Comparison of ENCODE assay signal across 13 cellular contexts in the genomic region with DNA sequence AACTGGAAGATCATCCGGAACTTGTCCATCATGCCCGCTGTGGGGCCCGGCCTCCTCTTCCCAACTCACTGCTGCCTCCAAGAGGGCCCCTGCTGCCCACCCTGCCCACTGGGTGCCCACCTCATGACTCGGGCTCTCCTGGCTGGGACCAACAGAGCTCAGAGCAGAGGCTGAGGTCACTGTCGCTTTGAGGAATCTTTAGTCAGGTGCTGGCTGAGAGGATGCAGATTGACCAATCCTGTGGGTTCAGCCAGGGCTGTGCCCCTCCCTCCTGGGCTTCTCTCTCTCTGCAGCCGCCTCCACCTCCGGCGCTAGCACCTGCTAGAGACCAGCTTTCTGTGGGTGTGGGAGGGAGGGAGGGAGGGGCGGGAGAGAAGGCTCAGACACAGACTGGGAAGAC. TPM values are rescaled to one million over a fixed set of nuclear protein-coding genes. Genes with fewer than 3 reads are reported as not detected.
DNase-seq lines count a peak whose midpoint lies in the region; ATAC-seq and TF ChIP-seq lines count a peak whose summit lies in the region.
"Had no signal": no experiment of that assay in that cellular context is flagged by ENCODE, and none has a peak within 500 bp of the region (broad histone marks: within the 10 kb centered on the region; RNA-seq: fewer than 3 reads in every experiment).

A gene with protein sequence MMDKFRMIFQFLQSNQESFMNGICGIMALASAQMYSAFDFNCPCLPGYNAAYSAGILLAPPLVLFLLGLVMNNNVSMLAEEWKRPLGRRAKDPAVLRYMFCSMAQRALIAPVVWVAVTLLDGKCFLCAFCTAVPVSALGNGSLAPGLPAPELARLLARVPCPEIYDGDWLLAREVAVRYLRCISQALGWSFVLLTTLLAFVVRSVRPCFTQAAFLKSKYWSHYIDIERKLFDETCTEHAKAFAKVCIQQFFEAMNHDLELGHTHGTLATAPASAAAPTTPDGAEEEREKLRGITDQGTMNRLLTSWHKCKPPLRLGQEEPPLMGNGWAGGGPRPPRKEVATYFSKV (minus strand): TSS at position 181 of the 400 bp plus-strand sequence. CDS start 149 bp downstream, at position 32.

- 80% methylated on average over 1 of the region's 9 CpGs; no CpG with 5 or more reads in 1 of the 2 donors for WGBS in gastroesophageal sphincter (ENCODE audit: low coverage in 1 of 2), 2 donors

- no peaks in the 10 kb centered on the region for H3K9me3 Mint-ChIP-seq in activated CD4-positive, alpha-beta T cell treated with anti-CD3 and anti-CD28 coated beads for 36 hours (ENCODE audit: low read depth)

- H3K79me2 ChIP-seq in osteoblast (ENCODE audit: insufficient read depth, low read length), result no peaks in the 10 kb centered on the region
- H3K79me2 ChIP-seq: parathyroid adenoma had no signal

- TF ChIP-seq CTCF in osteoblast (IDR thresholded peaks at IDR 0.05; ENCODE audit: extremely low read depth, low read depth, low read length) (no peak), gastroesophageal sphincter (IDR thresholded peaks at IDR 0.05) (no peak)

- CTCF ChIA-PET in activated CD4-positive, alpha-beta T cell treated with anti-CD3 and anti-CD28 coated beads for 36 hours (lab: Charles Lee), result no interaction called here

- no peaks in the 10 kb centered on the region for H3K27me3 Mint-ChIP-seq in activated CD4-positive, alpha-beta T cell treated with anti-CD3 and anti-CD28 coated beads for 36 hours

- no peak within 1 kb of the TSS for H3K4me3 Mint-ChIP-seq in activated CD4-positive, alpha-beta T cell treated with anti-CD3 and anti-CD28 coated beads for 36 hours

- intact Hi-C loops in activated CD4-positive, alpha-beta T cell treated with anti-CD3 and anti-CD28 coated beads for 36 hours (cut with DNase I, micrococcal nuclease), result no loop called here

- POLR2A ChIA-PET in activated CD4-positive, alpha-beta T cell treated with anti-CD3 and anti-CD28 coated beads for 36 hours (lab: Charles Lee), result no interaction called here

- H3K4me2 ChIP-seq in osteoblast (ENCODE audit: insufficient read depth, low read length), result no peak within 1 kb of the TSS

- H3K27me3 ChIP-seq in osteoblast (ENCODE audit: insufficient read depth, low read length) (no peaks in the 10 kb centered on the region), gastroesophageal sphincter (no peaks in the 10 kb centered on the region)

- peak; percentile 72 for ATAC-seq in activated CD4-positive, alpha-beta T cell treated with anti-CD3 and anti-CD28 coated beads for 36 hours
- peak; percentile 60 for ATAC-seq in HG03025 (IDR thresholded peaks at IDR 0.05; ENCODE audit: low FRiP score, unreplicated experiment)
- no peak for ATAC-seq in gastroesophageal sphincter

- H3K27ac ChIP-seq in osteoblast (ENCODE audit: low read depth, low read length) (no peak within 1 kb of the TSS), gastroesophageal sphincter (no peak within 1 kb of the TSS)
- H3K27ac ChIP-seq: C4-2B, parathyroid adenoma, thoracic aorta had no signal

- peaks cover under 1% of the 10 kb centered on the region for H3K4me1 Mint-ChIP-seq in activated CD4-positive, alpha-beta T cell treated with anti-CD3 and anti-CD28 coated beads for 36 hours

- H3K4me3 ChIP-seq in osteoblast (ENCODE audit: insufficient read depth, low read length) (no peak within 1 kb of the TSS), gastroesophageal sphincter (no peak within 1 kb of the TSS)
- H3K4me3 ChIP-seq: thoracic aorta had no signal

- DNase-seq in activated CD4-positive, alpha-beta T cell treated with anti-CD3 and anti-CD28 coated beads for 36 hours, result no peak
- no peak for DNase-seq in activated CD4-positive, alpha-beta T cell treated with anti-CD3 and anti-CD28 coated beads, Interleukin-2, amount 50 U/mL, for 1 hour
- DNase-seq in SHP77 treated with DMSO at 0.1 percent for 48 hours (lab: John Stamatoyannopoulos, UW) (peak; percentile 74), osteoblast (ENCODE audit: insufficient read length, low spot score, missing footprints) (peak; percentile 83), AG08395 (ENCODE audit: low spot score) (no peak), EL (no peak)

- H3K4me1 ChIP-seq in osteoblast (ENCODE audit: insufficient read depth, low read length) (no peaks in the 10 kb centered on the region), gastroesophageal sphincter (no peaks in the 10 kb centered on the region)
- H3K4me1 ChIP-seq: parathyroid adenoma had no signal

- TF ChIP-seq EP300 in gastroesophageal sphincter (IDR thresholded peaks at IDR 0.05), result no peak

- no peak for TF ChIP-seq POLR2A in gastroesophageal sphincter (IDR thresholded peaks at IDR 0.05)

- H3K36me3 ChIP-seq in osteoblast (ENCODE audit: insufficient read depth, low read length) (no peaks in the 10 kb centered on the region), gastroesophageal sphincter (no peaks in the 10 kb centered on the region)
- H3K36me3 ChIP-seq: thoracic aorta had no signal

- H3K9me3 ChIP-seq in osteoblast (ENCODE audit: low read depth, low read length) (no peaks in the 10 kb centered on the region), gastroesophageal sphincter (no peaks in the 10 kb centered on the region)
- H3K9me3 ChIP-seq: thoracic aorta had no signal

- no peaks in the 10 kb centered on the region for H4K20me1 ChIP-seq in osteoblast (ENCODE audit: insufficient read depth, low read length)

- H3K27ac Mint-ChIP-seq in activated CD4-positive, alpha-beta T cell treated with anti-CD3 and anti-CD28 coated beads for 36 hours, result no peak within 1 kb of the TSS

- H2AFZ ChIP-seq in osteoblast (ENCODE audit: low read length), result no peak within 1 kb of the TSS
- H2AFZ ChIP-seq: parathyroid adenoma had no signal

- no peaks in the 10 kb centered on the region for H3K36me3 Mint-ChIP-seq in activated CD4-positive, alpha-beta T cell treated with anti-CD3 and anti-CD28 coated beads for 36 hours (ENCODE audit: low read depth)

RNA-seq across cellular contexts. Expression of the gene that starts here (rescaled TPM):
- total RNA-seq in activated CD4-positive, alpha-beta T cell treated with anti-CD3 and anti-CD28 coated beads for 36 hours, result not detected
- not detected in 2 replicates for total RNA-seq in osteoblast
- total RNA-seq in gastroesophageal sphincter, result not detected
- total RNA-seq: epithelial cell of proximal tubule, HT1080, thoracic aorta had no signal

Comparison
In these comparisons a context has a peak if more than half of its experiments do, and no peak if none do; other contexts are left out.
1. Peak in ATAC-seq in activated CD4-positive, alpha-beta T cell treated with anti-CD3 and anti-CD28 coated beads for 36 hours; RNA of the gene not detected or under 1 TPM.
2. Peak in DNase-seq in osteoblast; RNA of the gene not detected or under 1 TPM.